ENCODE assay signal across 22 cellular contexts in genomic region chr2:109391243-109391642, GRCh38.
DNase-seq lines count a peak whose midpoint lies in the region; ATAC-seq, FAIRE-seq and TF ChIP-seq lines count a peak whose summit lies in the region.
"Had no signal": no experiment of that assay in that cellular context is flagged by ENCODE, and none has a peak within 500 bp of the region (broad histone marks: within the 10 kb centered on the region; RNA-seq: fewer than 3 reads in every experiment).

No MANE protein-coding gene starts in this region.

- H3K27ac ChIP-seq in heart right ventricle (no peak overlapping the region), BLaER1 (peak overlapping the region; percentile 42), osteoblast (ENCODE audit: low read depth, low read length) (no peak overlapping the region)
- H3K27ac ChIP-seq: 22Rv1, A549, C4-2B had no signal

- H4K20me1 ChIP-seq in BLaER1 (peaks cover 22% of the 10 kb centered on the region), osteoblast (ENCODE audit: insufficient read depth, low read length) (peaks cover 22% of the 10 kb centered on the region)

- no peaks in the 10 kb centered on the region for H3K79me2 ChIP-seq in osteoblast (ENCODE audit: insufficient read depth, low read length)

- H3K36me3 ChIP-seq in heart right ventricle (no peaks in the 10 kb centered on the region), BLaER1 (no peaks in the 10 kb centered on the region), osteoblast (ENCODE audit: insufficient read depth, low read length) (no peaks in the 10 kb centered on the region)

- DNase-seq in Right ventricle myocardium inferior (ENCODE audit: missing footprints) (peak; percentile 47), heart right ventricle (no peak), HTR-8/SVneo (ENCODE audit: insufficient read length, low spot score) (no peak), osteoblast (ENCODE audit: insufficient read length, low spot score, missing footprints) (peak; percentile 50), NCI-H187 (lab: John Stamatoyannopoulos, UW) (no peak), cerebellar cortex (ENCODE audit: low spot score) (no peak), sciatic nerve (ENCODE audit: low spot score) (no peak)
- DNase-seq: AML-193; Caco-2; Calu3; CD4-positive, alpha-beta T cell; CD8-positive, alpha-beta T cell; DMS79 treated with DMSO at 0.1 percent for 48 hours; GF-D8 had no signal

- TF ChIP-seq CTCF in heart right ventricle (IDR thresholded peaks at IDR 0.05) (no peak), osteoblast (IDR thresholded peaks at IDR 0.05; ENCODE audit: extremely low read depth, low read depth, low read length) (no peak)

- H3K9ac ChIP-seq in BLaER1 = no peak overlapping the region

- intact Hi-C loops in Right ventricle myocardium inferior (cut with DNase I) (no loop called here), heart right ventricle (cut with DNase I) (no loop called here), sciatic nerve (cut with DNase I) (loop anchor here (5.0 kb wide), 1 partner anchor 1511 kb away; no protein-coding TSS in a partner anchor)

- ATAC-seq in Right ventricle myocardium inferior (no peak), heart right ventricle (no peak), sciatic nerve (no peak)
- ATAC-seq: A549; CD8-positive, alpha-beta T cell had no signal

- no peak overlapping the region for H2AFZ ChIP-seq in osteoblast (ENCODE audit: low read length)

- H3K4me1 ChIP-seq in heart right ventricle (peaks cover 0 to 11% (median 1%) of the 10 kb centered on the region in 9 donors), BLaER1 (peaks cover 73% of the 10 kb centered on the region), osteoblast (ENCODE audit: insufficient read depth, low read length) (no peaks in the 10 kb centered on the region)
- H3K4me1 ChIP-seq: A549 had no signal

- H3K4me2 ChIP-seq in BLaER1 = peak overlapping the region; percentile 82
- no peak overlapping the region for H3K4me2 ChIP-seq in osteoblast (ENCODE audit: insufficient read depth, low read length)
- H3K4me2 ChIP-seq: A549 had no signal

- H3K27me3 ChIP-seq in heart right ventricle (no peaks in the 10 kb centered on the region), BLaER1 (no peaks in the 10 kb centered on the region), osteoblast (ENCODE audit: insufficient read depth, low read length) (no peaks in the 10 kb centered on the region)

- H3K9me3 ChIP-seq in heart right ventricle = no peaks in the 10 kb centered on the region
- H3K9me3 ChIP-seq in BLaER1 = no peaks in the 10 kb centered on the region
- no peaks in the 10 kb centered on the region for H3K9me3 ChIP-seq in osteoblast (ENCODE audit: low read depth, low read length)
- H3K9me3 ChIP-seq: A549, Caco-2 had no signal

- WGBS in heart right ventricle, 2 donors = 97 to 98% methylated on average over 9 of the region's 9 CpGs

- H3K4me3 ChIP-seq in heart right ventricle (no peak overlapping the region), BLaER1 (no peak overlapping the region), osteoblast (ENCODE audit: insufficient read depth, low read length) (no peak overlapping the region)
- H3K4me3 ChIP-seq: A549 had no signal

- peak; percentile 62 for FAIRE-seq in HTR-8/SVneo (lab: Jason Lieb, UNC)
- FAIRE-seq: A549, D721Med, G401.6, GM12891, GM19239 had no signal

Comparison
In these comparisons a context has a peak if more than half of its experiments do, and no peak if none do; other contexts are left out.
1. DNase-seq: peak in Right ventricle myocardium inferior (single experiment) and osteoblast (single experiment); none in heart right ventricle (0 of 2), HTR-8/SVneo (single experiment), NCI-H187 (0 of 2), cerebellar cortex (single experiment) and sciatic nerve (single experiment).